In the genomic region with DNA sequence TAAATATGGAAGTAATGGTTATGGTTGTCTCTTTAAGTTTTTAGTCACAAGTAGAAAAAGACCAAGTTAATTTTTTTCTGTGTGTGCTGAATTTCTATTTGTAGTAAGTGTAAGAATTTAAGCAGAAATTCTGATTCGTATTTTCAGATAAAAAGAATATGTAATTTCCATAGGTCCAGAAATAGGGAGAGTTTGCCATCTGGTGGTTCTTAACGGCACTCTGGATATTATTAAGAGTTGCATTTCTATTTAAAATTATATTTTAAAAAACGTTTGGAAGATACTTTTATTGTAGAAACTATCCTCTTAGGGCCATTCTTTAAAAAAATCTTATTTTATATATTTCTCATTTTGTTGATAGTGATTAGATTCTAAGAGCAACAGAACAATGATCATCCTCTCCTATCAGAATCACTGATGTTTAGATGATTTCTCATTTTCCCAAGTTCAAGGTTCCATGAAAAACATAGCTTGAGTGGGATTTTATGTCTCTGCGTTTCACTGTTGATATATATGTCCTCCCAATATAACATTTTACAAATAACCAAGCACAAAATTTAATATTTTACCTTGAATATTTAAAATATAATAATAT, we compare ENCODE assay signal across 9 cellular contexts.
DNase-seq lines count a peak whose midpoint lies in the region; ATAC-seq and TF ChIP-seq lines count a peak whose summit lies in the region.
"Had no signal": no experiment of that assay in that cellular context is flagged by ENCODE, and none has a peak within 500 bp of the region (broad histone marks: within the 10 kb centered on the region; RNA-seq: fewer than 3 reads in every experiment).

No MANE protein-coding gene starts in this region.

- no peak for ATAC-seq in Right ventricle myocardium superior (ENCODE audit: poor library complexity)
- ATAC-seq in foreskin keratinocyte: no peak
- no peak for ATAC-seq in aorta (ENCODE audit: low FRiP score)
- no peak for ATAC-seq in activated naive CD8-positive, alpha-beta T cell treated with anti-CD3 and anti-CD28 coated beads, Interleukin-2, amount 50 U/mL, for 24 hours
- no peak for ATAC-seq in HG03571 (IDR thresholded peaks at IDR 0.05; ENCODE audit: unreplicated experiment)

- H3K27me3 ChIP-seq in cardiac muscle cell (no peaks in the 10 kb centered on the region), foreskin keratinocyte (no peaks in the 10 kb centered on the region), aorta (ENCODE audit: control insufficient read depth in 1 of 2, insufficient read depth in 2 of 2, low read length in 1 of 2) (no peaks in the 10 kb centered on the region)

- H3K4me1 ChIP-seq in cardiac muscle cell (ENCODE audit: low read depth): peaks cover 10% of the 10 kb centered on the region
- peaks cover 5% of the 10 kb centered on the region for H3K4me1 ChIP-seq in foreskin keratinocyte
- no peaks in the 10 kb centered on the region for H3K4me1 ChIP-seq in aorta (ENCODE audit: control insufficient read depth in 1 of 2, insufficient read depth in 2 of 2, low read length in 2 of 2)

- no peaks in the 10 kb centered on the region for H3K9me3 ChIP-seq in cardiac muscle cell (ENCODE audit: low read depth)
- no peaks in the 10 kb centered on the region for H3K9me3 ChIP-seq in aorta (ENCODE audit: control insufficient read depth, low read length)

- H3K4me3 ChIP-seq in cardiac muscle cell (no peak overlapping the region), aorta (ENCODE audit: low read length in 2 of 2) (no peak overlapping the region)

- WGBS in aorta, 2 donors: 22 to 27% methylated on average over 4 of the region's 4 CpGs

- DNase-seq in cardiac muscle cell (ENCODE audit: low read depth in 1 of 2, low spot score in 1 of 2): peak; percentile 31 to 40
- no peak for DNase-seq in Right ventricle myocardium superior
- peak; percentile 13 for DNase-seq in RWPE1 (ENCODE audit: low spot score)
- DNase-seq in foreskin keratinocyte: no peak
- DNase-seq in type B pancreatic cell (ENCODE audit: extremely low spot score, unreplicated experiment): no peak
- DNase-seq in aorta: no peak
- no peak for DNase-seq in activated naive CD8-positive, alpha-beta T cell treated with anti-CD3 and anti-CD28 coated beads, Interleukin-2, amount 50 U/mL, for 24 hours
- DNase-seq: activated naive CD4-positive, alpha-beta T cell treated with anti-CD3 and anti-CD28 coated beads, Interleukin-2, amount 10 ng/mL, durations not matched to agents 7 days and 5 days had no signal

- CTCF ChIA-PET in RWPE1 (lab: Yijun Ruan, JAX): interaction anchor here (0.5 to 0.8 kb wide), 3 partner anchors 13 to 1487 kb away, joined by 3 read pairs; no protein-coding TSS in a partner anchor

- TF ChIP-seq CTCF in cardiac muscle cell (IDR thresholded peaks at IDR 0.05; ENCODE audit: low read depth, low read length): peak; percentile 46
- peak; percentile 51 for TF ChIP-seq CTCF in RWPE1 (conservative IDR thresholded peaks at IDR 0.05; ENCODE audit: low read depth)
- peak; percentile 84 for TF ChIP-seq CTCF in foreskin keratinocyte (conservative IDR thresholded peaks at IDR 0.05)
- peak; percentile 77 for TF ChIP-seq CTCF in type B pancreatic cell (conservative IDR thresholded peaks at IDR 0.05)

- H3K4me1 Mint-ChIP-seq in type B pancreatic cell (ENCODE audit: unreplicated experiment): no peaks in the 10 kb centered on the region
- H3K4me1 Mint-ChIP-seq in activated naive CD8-positive, alpha-beta T cell treated with anti-CD3 and anti-CD28 coated beads, Interleukin-2, amount 50 U/mL, for 24 hours: no peaks in the 10 kb centered on the region
- H3K4me1 Mint-ChIP-seq: activated naive CD4-positive, alpha-beta T cell treated with anti-CD3 and anti-CD28 coated beads, Interleukin-2, amount 10 ng/mL, durations not matched to agents 7 days and 5 days had no signal

- H3K27ac ChIP-seq in cardiac muscle cell: no peak overlapping the region
- no peak overlapping the region for H3K27ac ChIP-seq in RWPE1
- no peak overlapping the region for H3K27ac ChIP-seq in foreskin keratinocyte
- no peak overlapping the region for H3K27ac ChIP-seq in aorta (ENCODE audit: low read depth in 1 of 2, low read length in 2 of 2)

- intact Hi-C loops in Right ventricle myocardium superior (cut with DNase I) (no loop called here), aorta (cut with DNase I) (loop anchor here (2.0 to 10.0 kb wide), 3 partner anchors 160 to 298 kb away; no protein-coding TSS in a partner anchor)

- no peaks in the 10 kb centered on the region for H3K36me3 ChIP-seq in cardiac muscle cell
- peaks cover 0 to 2% of the 10 kb centered on the region in 2 donors for H3K36me3 ChIP-seq in aorta (ENCODE audit: control insufficient read depth in 1 of 2, insufficient read depth in 2 of 2, low read length in 1 of 2)

- POLR2A ChIA-PET in RWPE1 (lab: Yijun Ruan, JAX; ENCODE audit: low non-redundant PET): no interaction called here

- no peak overlapping the region for H3K27ac Mint-ChIP-seq in type B pancreatic cell
- H3K27ac Mint-ChIP-seq in activated naive CD8-positive, alpha-beta T cell treated with anti-CD3 and anti-CD28 coated beads, Interleukin-2, amount 50 U/mL, for 24 hours: no peak overlapping the region
- H3K27ac Mint-ChIP-seq: activated naive CD4-positive, alpha-beta T cell treated with anti-CD3 and anti-CD28 coated beads, Interleukin-2, amount 10 ng/mL, durations not matched to agents 7 days and 5 days had no signal

- no peaks in the 10 kb centered on the region for H3K36me3 Mint-ChIP-seq in type B pancreatic cell
- H3K36me3 Mint-ChIP-seq in activated naive CD8-positive, alpha-beta T cell treated with anti-CD3 and anti-CD28 coated beads, Interleukin-2, amount 50 U/mL, for 24 hours (ENCODE audit: low read depth): no peaks in the 10 kb centered on the region
- H3K36me3 Mint-ChIP-seq: activated naive CD4-positive, alpha-beta T cell treated with anti-CD3 and anti-CD28 coated beads, Interleukin-2, amount 10 ng/mL, durations not matched to agents 7 days and 5 days had no signal

- no peaks in the 10 kb centered on the region for H3K27me3 Mint-ChIP-seq in type B pancreatic cell
- no peaks in the 10 kb centered on the region for H3K27me3 Mint-ChIP-seq in activated naive CD8-positive, alpha-beta T cell treated with anti-CD3 and anti-CD28 coated beads, Interleukin-2, amount 50 U/mL, for 24 hours
- H3K27me3 Mint-ChIP-seq: activated naive CD4-positive, alpha-beta T cell treated with anti-CD3 and anti-CD28 coated beads, Interleukin-2, amount 10 ng/mL, durations not matched to agents 7 days and 5 days had no signal

- H3K9me3 Mint-ChIP-seq in type B pancreatic cell: no peaks in the 10 kb centered on the region
- no peaks in the 10 kb centered on the region for H3K9me3 Mint-ChIP-seq in activated naive CD8-positive, alpha-beta T cell treated with anti-CD3 and anti-CD28 coated beads, Interleukin-2, amount 50 U/mL, for 24 hours
- H3K9me3 Mint-ChIP-seq: activated naive CD4-positive, alpha-beta T cell treated with anti-CD3 and anti-CD28 coated beads, Interleukin-2, amount 10 ng/mL, durations not matched to agents 7 days and 5 days had no signal

- no peak overlapping the region for H3K4me3 Mint-ChIP-seq in type B pancreatic cell
- H3K4me3 Mint-ChIP-seq in activated naive CD8-positive, alpha-beta T cell treated with anti-CD3 and anti-CD28 coated beads, Interleukin-2, amount 50 U/mL, for 24 hours: no peak overlapping the region
- H3K4me3 Mint-ChIP-seq: activated naive CD4-positive, alpha-beta T cell treated with anti-CD3 and anti-CD28 coated beads, Interleukin-2, amount 10 ng/mL, durations not matched to agents 7 days and 5 days had no signal

Comparison
In these comparisons a context has a peak if more than half of its experiments do, and no peak if none do; other contexts are left out.
1. DNase-seq: peak in cardiac muscle cell (2 of 2) and RWPE1 (single experiment); none in Right ventricle myocardium superior (single experiment), foreskin keratinocyte (0 of 2), type B pancreatic cell (single experiment), aorta (0 of 2) and activated naive CD8-positive, alpha-beta T cell treated with anti-CD3 and anti-CD28 coated beads, Interleukin-2, amount 50 U/mL, for 24 hours (single experiment).
2. Peak in every context shown above with its lines, with median percentiles within 50 percentile points of each other: CTCF ChIP-seq.